1 cellular context compared by ENCODE assay signal in genomic region chr5:39501403-39501802, GRCh38.
TF ChIP-seq lines count a peak whose summit lies in the region.

No MANE protein-coding gene starts in this region.

TF ChIP-seq in IMR-90, 13 proteins besides CTCF, POLR2A, EP300 and RAD21 (continued from another document):
- TF ChIP-seq, protein P1, sequence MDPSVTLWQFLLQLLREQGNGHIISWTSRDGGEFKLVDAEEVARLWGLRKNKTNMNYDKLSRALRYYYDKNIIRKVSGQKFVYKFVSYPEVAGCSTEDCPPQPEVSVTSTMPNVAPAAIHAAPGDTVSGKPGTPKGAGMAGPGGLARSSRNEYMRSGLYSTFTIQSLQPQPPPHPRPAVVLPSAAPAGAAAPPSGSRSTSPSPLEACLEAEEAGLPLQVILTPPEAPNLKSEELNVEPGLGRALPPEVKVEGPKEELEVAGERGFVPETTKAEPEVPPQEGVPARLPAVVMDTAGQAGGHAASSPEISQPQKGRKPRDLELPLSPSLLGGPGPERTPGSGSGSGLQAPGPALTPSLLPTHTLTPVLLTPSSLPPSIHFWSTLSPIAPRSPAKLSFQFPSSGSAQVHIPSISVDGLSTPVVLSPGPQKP (IDR thresholded peaks at IDR 0.05; ENCODE audit: borderline replicate concordance, low read depth, low read length), result no peak
- peak; percentile 39 for TF ChIP-seq RCOR1 (IDR thresholded peaks at IDR 0.05; ENCODE audit: insufficient replicate concordance, low read length)
- no peak for TF ChIP-seq CEBPB (IDR thresholded peaks at IDR 0.05; ENCODE audit: low read depth, low read length)
- TF ChIP-seq SMC3 (IDR thresholded peaks at IDR 0.05; ENCODE audit: low read depth, low read length), result 0 out of 2 replicates have a peak, but pooled peaks have one; percentile 1
- peak; percentile 56; the same call in 1 of the 2 replicates for TF ChIP-seq NFE2L2 (IDR thresholded peaks at IDR 0.05; ENCODE audit: low read depth, low read length)
- TF ChIP-seq MXI1 (IDR thresholded peaks at IDR 0.05; ENCODE audit: borderline replicate concordance, low read depth, low read length), result no peak
TF ChIP-seq in IMR-90: peak in this region for 5.
